ENCODE assay signal across 8 cellular contexts in the genomic region with DNA sequence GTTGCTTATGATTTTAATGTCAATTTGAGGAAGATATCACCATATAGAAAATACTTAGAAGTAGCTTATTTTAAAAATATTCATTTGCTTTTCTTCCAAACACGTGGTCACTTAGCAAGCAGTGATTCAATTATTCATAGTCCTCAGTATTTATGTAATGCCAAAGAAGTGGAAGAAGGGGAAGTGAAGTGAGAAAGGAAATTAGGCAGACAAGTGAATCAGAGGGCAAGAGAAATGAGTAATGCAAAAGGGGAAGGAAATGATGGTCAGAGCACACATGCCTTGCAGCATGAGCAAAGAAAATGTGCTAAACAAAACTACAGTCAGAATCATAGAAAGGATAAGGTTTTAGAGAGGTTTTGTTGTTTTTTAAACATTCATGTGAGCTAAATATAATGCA. TPM values are rescaled to one million over a fixed set of nuclear protein-coding genes. Genes with fewer than 3 reads are reported as not detected.
DNase-seq lines count a peak whose midpoint lies in the region; ATAC-seq and TF ChIP-seq lines count a peak whose summit lies in the region.

No MANE protein-coding gene starts in this region.

- CTCF ChIA-PET in SK-N-SH (lab: Yijun Ruan, JAX), result no interaction called here

- peaks cover 15 to 33% of the 10 kb centered on the region in 2 experiments for H3K36me3 ChIP-seq in SK-N-SH (replicated peaks in 1 of 2; ENCODE audit: control insufficient read depth in 1 of 2, insufficient read depth in 2 of 2, low read length in 1 of 2)
- peaks cover 0 to 6% (median 0%) of the 10 kb centered on the region in 3 donors for H3K36me3 ChIP-seq in Peyer's patch

- H4K20me1 ChIP-seq in SK-N-SH (ENCODE audit: insufficient read depth), result no peaks in the 10 kb centered on the region

- peaks cover 59% of the 10 kb centered on the region for H3K79me2 ChIP-seq in SK-N-SH (ENCODE audit: insufficient read depth)

- H3K9me2 ChIP-seq in SK-N-SH, result no peaks in the 10 kb centered on the region

- no peak for TF ChIP-seq RAD21 in SK-N-SH (IDR thresholded peaks at IDR 0.05; ENCODE audit: low read length)

- peak; percentile 46 for DNase-seq in AG08396 (ENCODE audit: low spot score)
- DNase-seq in SK-N-SH, result no peak
- DNase-seq in fibroblast of pulmonary artery (ENCODE audit: low read depth), result peak; percentile 88
- DNase-seq in stimulated activated effector memory CD8-positive, alpha-beta T cell treated with anti-CD3 and anti-CD28 coated beads, Interleukin-12 subunit alpha, Interleukin-12 subunit beta, amount 100 ng/mL, for 72 hours (ENCODE audit: low spot score in 2 of 2), result no peak
- no peak for DNase-seq in Peyer's patch
- DNase-seq in DMS 273 treated with DMSO at 0.1 percent for 48 hours (lab: John Stamatoyannopoulos, UW), result no peak

- peaks cover 33% of the 10 kb centered on the region for H3F3A ChIP-seq in SK-N-SH (replicated peaks; ENCODE audit: insufficient read depth)

- H3K4me1 ChIP-seq in SK-N-SH (ENCODE audit: control insufficient read depth in 1 of 2, insufficient read depth in 2 of 2, low read depth in 1 of 2, low read length in 1 of 2), result peaks cover 4 to 25% of the 10 kb centered on the region in 2 experiments; a peak in 3 of 4 replicates
- H3K4me1 ChIP-seq in Peyer's patch, result peaks cover 0 to 5% (median 0%) of the 10 kb centered on the region in 4 donors

- peak overlapping the region; percentile 84 to 86; a peak in 3 of 4 replicates for H3K27ac ChIP-seq in SK-N-SH (ENCODE audit: low read depth in 2 of 2, low read length in 1 of 2)
- H3K27ac ChIP-seq in Peyer's patch, result peak overlapping the region in 2 of 4 donors; percentile 36 to 56

- 4% methylated on average over 1 of the region's 1 CpG for WGBS in SK-N-SH (ENCODE audit: low lambda C conversion rate)

- H3K27me3 ChIP-seq in SK-N-SH (ENCODE audit: insufficient read depth), result no peaks in the 10 kb centered on the region
- H3K27me3 ChIP-seq in Peyer's patch, result no peaks in the 10 kb centered on the region

- TF ChIP-seq CTCF in SK-N-SH (IDR thresholded peaks at IDR 0.05) (no peak), fibroblast of pulmonary artery (IDR thresholded peaks at IDR 0.05; ENCODE audit: low read length, missing control alignments) (no peak), Peyer's patch (IDR thresholded peaks at IDR 0.05) (no peak)

- no peak overlapping the region for H3K27ac Mint-ChIP-seq in stimulated activated effector memory CD8-positive, alpha-beta T cell treated with anti-CD3 and anti-CD28 coated beads, Interleukin-12 subunit alpha, Interleukin-12 subunit beta, amount 100 ng/mL, for 72 hours

- peak overlapping the region; percentile 35; the same call in 1 of the 2 replicates for H3K4me2 ChIP-seq in SK-N-SH

- H3K9ac ChIP-seq in SK-N-SH, result peak overlapping the region; percentile 47; the same call in 1 of the 2 replicates

- H3K9me3 ChIP-seq in SK-N-SH (0 out of 2 replicates have a peak, but pooled peaks cover 2% of the 10 kb centered on the region), Peyer's patch (no peaks in the 10 kb centered on the region)

- H3K4me3 ChIP-seq in SK-N-SH (ENCODE audit: low read depth in 2 of 2, low read length in 1 of 2), result no peak overlapping the region; a peak in 2 of 4 replicates
- H3K4me3 ChIP-seq in fibroblast of pulmonary artery (replicated peaks; ENCODE audit: low read depth, low read length), result no peak overlapping the region
- no peak overlapping the region for H3K4me3 ChIP-seq in Peyer's patch

- no peak for TF ChIP-seq POLR2A in Peyer's patch (IDR thresholded peaks at IDR 0.05)

- H3K36me3 Mint-ChIP-seq in stimulated activated effector memory CD8-positive, alpha-beta T cell treated with anti-CD3 and anti-CD28 coated beads, Interleukin-12 subunit alpha, Interleukin-12 subunit beta, amount 100 ng/mL, for 72 hours, result peaks cover 32% of the 10 kb centered on the region

- TF ChIP-seq EP300 in SK-N-SH (IDR thresholded peaks at IDR 0.05; ENCODE audit: borderline replicate concordance in 1 of 2, low read depth in 1 of 2, low read length in 1 of 2), result peak in 1 of 2 experiments; percentile 93; a peak in 2 of 4 replicates

- no peak overlapping the region for H3K4me3 Mint-ChIP-seq in stimulated activated effector memory CD8-positive, alpha-beta T cell treated with anti-CD3 and anti-CD28 coated beads, Interleukin-12 subunit alpha, Interleukin-12 subunit beta, amount 100 ng/mL, for 72 hours

- no peak overlapping the region for H2AFZ ChIP-seq in SK-N-SH (ENCODE audit: low read depth)

- peaks cover 9% of the 10 kb centered on the region for H3K4me1 Mint-ChIP-seq in stimulated activated effector memory CD8-positive, alpha-beta T cell treated with anti-CD3 and anti-CD28 coated beads, Interleukin-12 subunit alpha, Interleukin-12 subunit beta, amount 100 ng/mL, for 72 hours

- ATAC-seq in GM18907 (IDR thresholded peaks at IDR 0.05; ENCODE audit: unreplicated experiment), result peak; percentile 95
- peak; percentile 93 for ATAC-seq in HG03066 (IDR thresholded peaks at IDR 0.05; ENCODE audit: low read depth, unreplicated experiment)
- peak; percentile 97 for ATAC-seq in stimulated activated effector memory CD8-positive, alpha-beta T cell treated with anti-CD3 and anti-CD28 coated beads, Interleukin-12 subunit alpha, Interleukin-12 subunit beta, amount 100 ng/mL, for 72 hours

- POLR2A ChIA-PET in SK-N-SH (lab: Yijun Ruan, JAX), result no interaction called here

- peaks cover 3% of the 10 kb centered on the region for H3K9me3 Mint-ChIP-seq in stimulated activated effector memory CD8-positive, alpha-beta T cell treated with anti-CD3 and anti-CD28 coated beads, Interleukin-12 subunit alpha, Interleukin-12 subunit beta, amount 100 ng/mL, for 72 hours

TF ChIP-seq in SK-N-SH, 30 proteins besides CTCF, POLR2A, EP300 and RAD21 (continues in another document):
- TF ChIP-seq POLR2AphosphoS5 (IDR thresholded peaks at IDR 0.05; ENCODE audit: low read depth, low read length) (peak; percentile 51; the same call in 1 of the 2 replicates), FOSL2 (IDR thresholded peaks at IDR 0.05; ENCODE audit: borderline replicate concordance, low read depth) (peak; percentile 90), TEAD4 (IDR thresholded peaks at IDR 0.05; ENCODE audit: borderline replicate concordance, insufficient read depth) (peak; percentile 41; the same call in 1 of the 2 replicates), TAF1 (IDR thresholded peaks at IDR 0.05; ENCODE audit: borderline replicate concordance, low read depth, low read length) (no peak), ELF1 (IDR thresholded peaks at IDR 0.05) (no peak), GABPA (IDR thresholded peaks at IDR 0.05; ENCODE audit: low read depth) (no peak), RCOR1 (IDR thresholded peaks at IDR 0.05; ENCODE audit: low read length) (no peak), FOXJ3 (CRISPR knock-in tag; IDR thresholded peaks at IDR 0.05) (no peak), SIN3A (IDR thresholded peaks at IDR 0.05; ENCODE audit: borderline replicate concordance, low read depth, low read length) (0 out of 2 replicates have a peak, but pooled peaks have one; percentile 24)
- TF ChIP-seq, protein P1, sequence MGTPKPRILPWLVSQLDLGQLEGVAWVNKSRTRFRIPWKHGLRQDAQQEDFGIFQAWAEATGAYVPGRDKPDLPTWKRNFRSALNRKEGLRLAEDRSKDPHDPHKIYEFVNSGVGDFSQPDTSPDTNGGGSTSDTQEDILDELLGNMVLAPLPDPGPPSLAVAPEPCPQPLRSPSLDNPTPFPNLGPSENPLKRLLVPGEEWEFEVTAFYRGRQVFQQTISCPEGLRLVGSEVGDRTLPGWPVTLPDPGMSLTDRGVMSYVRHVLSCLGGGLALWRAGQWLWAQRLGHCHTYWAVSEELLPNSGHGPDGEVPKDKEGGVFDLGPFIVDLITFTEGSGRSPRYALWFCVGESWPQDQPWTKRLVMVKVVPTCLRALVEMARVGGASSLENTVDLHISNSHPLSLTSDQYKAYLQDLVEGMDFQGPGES (IDR thresholded peaks at IDR 0.05; ENCODE audit: low read depth, low read length), result no peak
- TF ChIP-seq, protein P2, sequence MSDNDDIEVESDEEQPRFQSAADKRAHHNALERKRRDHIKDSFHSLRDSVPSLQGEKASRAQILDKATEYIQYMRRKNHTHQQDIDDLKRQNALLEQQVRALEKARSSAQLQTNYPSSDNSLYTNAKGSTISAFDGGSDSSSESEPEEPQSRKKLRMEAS (IDR thresholded peaks at IDR 0.05; ENCODE audit: low read depth), result peak; percentile 84
- TF ChIP-seq, protein P3, sequence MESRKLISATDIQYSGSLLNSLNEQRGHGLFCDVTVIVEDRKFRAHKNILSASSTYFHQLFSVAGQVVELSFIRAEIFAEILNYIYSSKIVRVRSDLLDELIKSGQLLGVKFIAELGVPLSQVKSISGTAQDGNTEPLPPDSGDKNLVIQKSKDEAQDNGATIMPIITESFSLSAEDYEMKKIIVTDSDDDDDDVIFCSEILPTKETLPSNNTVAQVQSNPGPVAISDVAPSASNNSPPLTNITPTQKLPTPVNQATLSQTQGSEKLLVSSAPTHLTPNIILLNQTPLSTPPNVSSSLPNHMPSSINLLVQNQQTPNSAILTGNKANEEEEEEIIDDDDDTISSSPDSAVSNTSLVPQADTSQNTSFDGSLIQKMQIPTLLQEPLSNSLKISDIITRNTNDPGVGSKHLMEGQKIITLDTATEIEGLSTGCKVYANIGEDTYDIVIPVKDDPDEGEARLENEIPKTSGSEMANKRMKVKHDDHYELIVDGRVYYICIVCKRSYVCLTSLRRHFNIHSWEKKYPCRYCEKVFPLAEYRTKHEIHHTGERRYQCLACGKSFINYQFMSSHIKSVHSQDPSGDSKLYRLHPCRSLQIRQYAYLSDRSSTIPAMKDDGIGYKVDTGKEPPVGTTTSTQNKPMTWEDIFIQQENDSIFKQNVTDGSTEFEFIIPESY (IDR thresholded peaks at IDR 0.05; ENCODE audit: borderline replicate concordance, low read depth), result no peak

RNA-seq across cellular contexts. Expression of a gene that starts 31.8 kb away (rescaled TPM):
- 22.7 and 26.7 TPM in 2 replicates for polyA plus RNA-seq in SK-N-SH (2012; rRNA removed)
- 31.4 and 34.9 TPM in 2 replicates for polyA plus RNA-seq in SK-N-SH (2012; cell fraction: cytosol; rRNA removed)
- polyA plus RNA-seq in SK-N-SH (2012; cell fraction: nucleus; rRNA removed), result 39.2 and 50.7 TPM in 2 replicates
- total RNA-seq in Peyer's patch, result 100 to 1,000 TPM in 1 of 4 donors, 10 to 100 TPM in 3; 30.3 to 131 (median 55.4) TPM

RNA-seq across cellular contexts. Expression of a gene that starts 32.6 kb away (rescaled TPM):
- polyA plus RNA-seq in SK-N-SH (2012; rRNA removed), result 67.2 and 76.6 TPM in 2 replicates
- 64.6 and 69.6 TPM in 2 replicates for polyA plus RNA-seq in SK-N-SH (2012; cell fraction: cytosol; rRNA removed)
- 100 and 203 TPM in 2 replicates for polyA plus RNA-seq in SK-N-SH (2012; cell fraction: nucleus; rRNA removed)
- 10 to 100 TPM in 3 of 4 donors, 1 to 10 TPM in 1; 6.0 to 92.4 (median 13.8) TPM for total RNA-seq in Peyer's patch

Comparison
In these comparisons a context has a peak if more than half of its experiments do, and no peak if none do; other contexts are left out.
1. DNase-seq: peak in AG08396 (single experiment) and fibroblast of pulmonary artery (single experiment); none in SK-N-SH (single experiment), stimulated activated effector memory CD8-positive, alpha-beta T cell treated with anti-CD3 and anti-CD28 coated beads, Interleukin-12 subunit alpha, Interleukin-12 subunit beta, amount 100 ng/mL, for 72 hours (0 of 2), Peyer's patch (0 of 3) and DMS 273 treated with DMSO at 0.1 percent for 48 hours (single experiment).
2. Peak in every context shown above with its lines, with median percentiles within 50 percentile points of each other: ATAC-seq.